11 cellular contexts compared by ENCODE assay signal in genomic region chr1:91803133-91803532, GRCh38.
DNase-seq lines count a peak whose midpoint lies in the region; ATAC-seq and TF ChIP-seq lines count a peak whose summit lies in the region.
"Had no signal": no experiment of that assay in that cellular context is flagged by ENCODE, and none has a peak within 500 bp of the region (broad histone marks: within the 10 kb centered on the region; RNA-seq: fewer than 3 reads in every experiment).

No MANE protein-coding gene starts in this region.

- no peak overlapping the region for H3K27ac ChIP-seq in prostate gland

- H3K9me3 ChIP-seq in prostate gland = no peaks in the 10 kb centered on the region

- peaks cover 19% of the 10 kb centered on the region for H3K36me3 Mint-ChIP-seq in T-helper 1 cell treated with Interleukin-12 subunit alpha and Interleukin-12 subunit beta and Interleukin-4 antibody, amounts not matched to agents 30 μg/mL and 1 μg/mL, for 36 hours (ENCODE audit: low read depth)
- no peaks in the 10 kb centered on the region for H3K36me3 Mint-ChIP-seq in stimulated activated naive B cell treated with anti-CD40 and anti-IgM and Interleukin-4, amounts not matched to agents 10 μg/mL and 1 μg/mL and 100 μg/mL, for 72 hours
- H3K36me3 Mint-ChIP-seq: naive B cell had no signal

- H3K4me3 ChIP-seq in fibroblast of mammary gland (ENCODE audit: control insufficient read depth, low read depth, low read length) (no peak overlapping the region), prostate gland (no peak overlapping the region)

- TF ChIP-seq POLR2A in prostate gland (IDR thresholded peaks at IDR 0.05) = no peak

- H3K36me3 ChIP-seq in prostate gland = no peaks in the 10 kb centered on the region

- no peaks in the 10 kb centered on the region for H3K9me3 Mint-ChIP-seq in T-helper 1 cell treated with Interleukin-12 subunit alpha and Interleukin-12 subunit beta and Interleukin-4 antibody, amounts not matched to agents 30 μg/mL and 1 μg/mL, for 36 hours
- H3K9me3 Mint-ChIP-seq in stimulated activated naive B cell treated with anti-CD40 and anti-IgM and Interleukin-4, amounts not matched to agents 10 μg/mL and 1 μg/mL and 100 μg/mL, for 72 hours = no peaks in the 10 kb centered on the region

- H3K27ac Mint-ChIP-seq in T-helper 1 cell treated with Interleukin-12 subunit alpha and Interleukin-12 subunit beta and Interleukin-4 antibody, amounts not matched to agents 30 μg/mL and 1 μg/mL, for 36 hours = peak overlapping the region; percentile 93
- H3K27ac Mint-ChIP-seq in stimulated activated naive B cell treated with anti-CD40 and anti-IgM and Interleukin-4, amounts not matched to agents 10 μg/mL and 1 μg/mL and 100 μg/mL, for 72 hours = peak overlapping the region; percentile 38

- no peak for ATAC-seq in stimulated activated naive B cell treated with anti-CD40 and anti-IgM and Interleukin-4, amounts not matched to agents 10 μg/mL and 1 μg/mL and 100 μg/mL, for 72 hours (replicated peaks)

- intact Hi-C loops in prostate gland (cut with DNase I) = no loop called here

- DNase-seq in NOMO-1 treated with DMSO at 0.1 percent for 48 hours (lab: John Stamatoyannopoulos, UW; ENCODE audit: unreplicated experiment) (peak; percentile 4), NOMO-1 treated with dmso at 0.1 percent for 144 hours (lab: John Stamatoyannopoulos, UW; ENCODE audit: unreplicated experiment) (no peak), fibroblast of mammary gland (ENCODE audit: low read depth) (peak; percentile 47), prostate gland (ENCODE audit: low spot score) (no peak), RKO (ENCODE audit: low spot score) (no peak), 8988T (no peak)
- no peak for DNase-seq in stimulated activated naive B cell treated with anti-CD40 and anti-IgM and Interleukin-4, amounts not matched to agents 10 μg/mL and 1 μg/mL and 100 μg/mL, for 72 hours
- DNase-seq: NCI-H1048, SW 1271 had no signal

- no peaks in the 10 kb centered on the region for H3K4me1 ChIP-seq in prostate gland (replicated peaks)

- peak overlapping the region; percentile 28 for H3K4me3 Mint-ChIP-seq in T-helper 1 cell treated with Interleukin-12 subunit alpha and Interleukin-12 subunit beta and Interleukin-4 antibody, amounts not matched to agents 30 μg/mL and 1 μg/mL, for 36 hours
- H3K4me3 Mint-ChIP-seq in stimulated activated naive B cell treated with anti-CD40 and anti-IgM and Interleukin-4, amounts not matched to agents 10 μg/mL and 1 μg/mL and 100 μg/mL, for 72 hours = no peak overlapping the region

- peaks cover 15% of the 10 kb centered on the region for H3K27me3 Mint-ChIP-seq in T-helper 1 cell treated with Interleukin-12 subunit alpha and Interleukin-12 subunit beta and Interleukin-4 antibody, amounts not matched to agents 30 μg/mL and 1 μg/mL, for 36 hours (ENCODE audit: low read depth)
- no peaks in the 10 kb centered on the region for H3K27me3 Mint-ChIP-seq in stimulated activated naive B cell treated with anti-CD40 and anti-IgM and Interleukin-4, amounts not matched to agents 10 μg/mL and 1 μg/mL and 100 μg/mL, for 72 hours
- H3K27me3 Mint-ChIP-seq: naive B cell had no signal

- H3K4me1 Mint-ChIP-seq in T-helper 1 cell treated with Interleukin-12 subunit alpha and Interleukin-12 subunit beta and Interleukin-4 antibody, amounts not matched to agents 30 μg/mL and 1 μg/mL, for 36 hours (ENCODE audit: low read depth) = peaks cover 55% of the 10 kb centered on the region
- H3K4me1 Mint-ChIP-seq in stimulated activated naive B cell treated with anti-CD40 and anti-IgM and Interleukin-4, amounts not matched to agents 10 μg/mL and 1 μg/mL and 100 μg/mL, for 72 hours = peaks cover 20 to 21% of the 10 kb centered on the region in 2 donors

- no peaks in the 10 kb centered on the region for H3K27me3 ChIP-seq in prostate gland (replicated peaks; ENCODE audit: insufficient read depth)

- no peak for TF ChIP-seq CTCF in fibroblast of mammary gland (conservative IDR thresholded peaks at IDR 0.05; ENCODE audit: control insufficient read depth, insufficient read depth, low read depth, low read length)
- no peak for TF ChIP-seq CTCF in prostate gland (IDR thresholded peaks at IDR 0.05)

- 59% methylated on average over 7 of the region's 7 CpGs for WGBS in prostate gland

Comparison
In these comparisons a context has a peak if more than half of its experiments do, and no peak if none do; other contexts are left out.
1. DNase-seq: peak in NOMO-1 treated with DMSO at 0.1 percent for 48 hours (single experiment) and fibroblast of mammary gland (single experiment); none in NOMO-1 treated with dmso at 0.1 percent for 144 hours (single experiment), stimulated activated naive B cell treated with anti-CD40 and anti-IgM and Interleukin-4, amounts not matched to agents 10 μg/mL and 1 μg/mL and 100 μg/mL, for 72 hours (single experiment), prostate gland (single experiment), RKO (single experiment) and 8988T (single experiment).